In the genomic region with DNA sequence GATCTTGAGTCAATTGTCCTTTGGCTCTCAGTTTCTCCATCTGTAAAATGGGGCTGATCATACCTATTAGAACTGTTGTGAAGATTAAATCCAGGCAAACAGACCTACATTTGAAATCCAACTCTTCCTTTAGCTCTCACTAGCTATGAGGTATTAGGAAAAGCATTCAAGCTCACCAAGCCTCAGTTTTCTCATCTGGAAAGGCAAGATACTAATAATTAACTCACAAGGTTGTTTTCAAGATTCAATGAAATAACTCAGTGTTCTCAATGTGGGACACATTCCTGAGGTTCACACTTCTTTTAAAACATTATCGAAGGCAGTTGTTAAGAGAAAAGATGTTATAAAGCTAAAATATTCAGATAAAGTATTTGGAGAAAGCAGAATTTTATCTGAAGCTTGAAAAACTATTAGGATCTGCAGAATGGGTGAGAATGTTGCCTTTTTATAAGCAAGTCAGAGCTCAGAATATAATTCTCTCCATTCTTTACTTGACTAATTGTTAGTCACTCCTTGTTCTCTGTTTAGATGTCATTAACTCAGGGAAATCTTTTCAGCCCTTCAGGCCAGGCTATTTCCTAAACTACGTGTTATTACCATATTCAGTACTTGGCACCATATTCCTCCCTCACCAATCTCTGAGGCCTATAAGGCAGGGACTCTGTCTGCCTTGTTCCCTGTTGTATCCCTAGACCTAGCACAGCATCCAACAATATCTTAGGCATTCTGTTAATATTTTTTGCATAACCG, we compare ENCODE assay signal across 25 cellular contexts.
"Had no signal": no experiment of that assay in that cellular context is flagged by ENCODE, and none has a peak within 500 bp of the region (broad histone marks: within the 10 kb centered on the region; RNA-seq: fewer than 3 reads in every experiment).

No MANE protein-coding gene starts in this region.

- H3K27ac ChIP-seq: cardiac muscle cell, coronary artery, dorsolateral prefrontal cortex, hepatocyte, neural progenitor cell, thoracic aorta, VCaP had no signal

- H2AFZ ChIP-seq: hepatocyte, neural progenitor cell had no signal

- DNase-seq: activated CD4-positive, alpha-beta T cell treated with anti-CD3 and anti-CD28 coated beads for 4 hours; activated CD4-positive, alpha-beta T cell treated with anti-CD3 and anti-CD28 coated beads, Interleukin-2, amount 50 U/mL, for 4 hours; activated CD8-positive, alpha-beta memory T cell treated with anti-CD3 and anti-CD28 coated beads for 24 hours; activated effector memory CD4-positive, alpha-beta T cell treated with Interleukin-2 at 50 U/mL for 16 hours; activated naive CD4-positive, alpha-beta T cell treated with Interleukin-2 at 50 U/mL for 16 hours; anterior cingulate cortex; cerebellar nuclear complex; dorsolateral prefrontal cortex; effector memory CD8-positive, alpha-beta T cell; islet precursor cell; left colon; naive thymus-derived CD8-positive, alpha-beta T cell; stimulated activated CD4-positive, alpha-beta T cell treated with anti-CD3 and anti-CD28 coated beads, Interleukin-12 subunit alpha, Interleukin-12 subunit beta, amount 100 ng/mL, for 4 hours; stimulated activated CD4-positive, alpha-beta T cell treated with anti-CD3 and anti-CD28 coated beads, Interleukin-4, amount 100 ng/mL, for 1 hour; stimulated activated naive CD8-positive, alpha-beta T cell treated with anti-CD3 and anti-CD28 coated beads, Interleukin-15, Interleukin-2, amounts not matched to agents 100 U/mL and 50 U/mL, for 24 hours; trophoblast cell had no signal

- H3K27me3 ChIP-seq: cardiac muscle cell, neural progenitor cell had no signal

- H3K4me2 ChIP-seq: hepatocyte, neural progenitor cell had no signal

- H3K79me2 ChIP-seq: hepatocyte had no signal

- H3K9me3 ChIP-seq: thoracic aorta had no signal

- H3K4me3 ChIP-seq: cardiac muscle cell, coronary artery, dorsolateral prefrontal cortex, hepatocyte, neural progenitor cell, skin epidermis, thoracic aorta had no signal

- ATAC-seq: effector memory CD8-positive, alpha-beta T cell; esophagus mucosa; left colon; naive thymus-derived CD8-positive, alpha-beta T cell; sciatic nerve; stimulated activated naive CD8-positive, alpha-beta T cell treated with anti-CD3 and anti-CD28 coated beads, Interleukin-15, Interleukin-2, amounts not matched to agents 100 U/mL and 50 U/mL, for 24 hours had no signal

- H3K9ac ChIP-seq: neural progenitor cell had no signal

- H3K36me3 ChIP-seq: cardiac muscle cell, neural progenitor cell, thoracic aorta had no signal
